31 cellular contexts compared by ENCODE assay signal in the genomic region with DNA sequence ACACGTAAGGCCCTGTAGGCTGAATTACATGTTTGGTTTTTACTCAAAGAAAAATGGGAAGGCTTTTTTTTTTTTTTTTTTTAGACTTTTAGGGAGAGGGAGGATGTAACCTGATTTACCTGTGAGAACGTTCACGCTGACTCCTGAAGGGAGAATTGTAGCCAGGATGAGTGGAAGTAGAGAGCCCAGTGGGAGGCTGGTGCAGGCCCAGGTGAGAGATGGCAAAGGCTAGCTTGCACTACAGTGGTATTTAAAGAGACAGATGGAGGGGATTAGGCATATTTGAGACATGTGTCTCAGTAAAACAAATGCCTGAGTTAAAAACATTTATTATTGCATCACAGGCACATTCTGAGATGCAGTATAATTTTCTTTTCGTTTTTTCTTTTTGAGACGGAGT.
"Had no signal": no experiment of that assay in that cellular context is flagged by ENCODE, and none has a peak within 500 bp of the region (broad histone marks: within the 10 kb centered on the region; RNA-seq: fewer than 3 reads in every experiment).

No MANE protein-coding gene starts in this region.

- H3K27me3 ChIP-seq: adrenal gland, body of pancreas, dorsolateral prefrontal cortex had no signal

- H3K4me3 ChIP-seq: adrenal gland, body of pancreas, coronary artery, dorsolateral prefrontal cortex had no signal

- H3K9me3 ChIP-seq: adrenal gland, body of pancreas had no signal

- H3K4me1 Mint-ChIP-seq: activated CD4-positive, alpha-beta T cell treated with anti-CD3 and anti-CD28 coated beads for 36 hours; activated CD4-positive, alpha-beta T cell treated with anti-CD3 and anti-CD28 coated beads, Interleukin-2, amount 10 ng/mL, durations not matched to agents 24 days and 14 days; activated CD8-positive, alpha-beta memory T cell treated with anti-CD3 and anti-CD28 coated beads, Interleukin-2, amount 10 ng/mL, durations not matched to agents 7 days and 5 days; activated naive CD4-positive, alpha-beta T cell treated with anti-CD3 and anti-CD28 coated beads, Interleukin-2, amount 50 U/mL, for 24 hours; activated naive CD8-positive, alpha-beta T cell treated with anti-CD3 and anti-CD28 coated beads for 36 hours; activated naive CD8-positive, alpha-beta T cell treated with anti-CD3 and anti-CD28 coated beads, Interleukin-2, amount 50 U/mL, for 24 hours had no signal

- H3K4me3 Mint-ChIP-seq: activated CD4-positive, alpha-beta memory T cell treated with anti-CD3 and anti-CD28 coated beads for 36 hours; activated CD4-positive, alpha-beta T cell treated with anti-CD3 and anti-CD28 coated beads for 36 hours; activated CD4-positive, alpha-beta T cell treated with anti-CD3 and anti-CD28 coated beads, Interleukin-2, amount 10 ng/mL, durations not matched to agents 24 days and 14 days; activated CD8-positive, alpha-beta memory T cell treated with anti-CD3 and anti-CD28 coated beads, Interleukin-2, amount 10 ng/mL, durations not matched to agents 7 days and 5 days; activated CD8-positive, alpha-beta T cell treated with anti-CD3 and anti-CD28 coated beads, Interleukin-2, amount 10 ng/mL, durations not matched to agents 7 days and 5 days; activated naive CD4-positive, alpha-beta T cell treated with anti-CD3 and anti-CD28 coated beads for 36 hours; activated naive CD4-positive, alpha-beta T cell treated with anti-CD3 and anti-CD28 coated beads, Interleukin-2, amount 50 U/mL, for 24 hours; activated naive CD8-positive, alpha-beta T cell treated with anti-CD3 and anti-CD28 coated beads for 36 hours; activated naive CD8-positive, alpha-beta T cell treated with anti-CD3 and anti-CD28 coated beads, Interleukin-2, amount 50 U/mL, for 24 hours; activated T-helper 1 cell treated with anti-CD3 and anti-CD28 coated beads, Interleukin-12 subunit alpha, Interleukin-12 subunit beta, Interleukin-2, Interleukin-4 antibody, amounts not matched to agents 30 ng/mL and 10 ng/mL and 1 ng/mL, durations not matched to agents 14 hours and 24 hours and 36 hours; dendritic cell treated with granulocyte-macrophage colony-stimulating factor and Interleukin-4, amounts not matched to agents 40 ng/mL and 50 ng/mL, for 4 days; endodermal cell had no signal

- DNase-seq: activated CD4-positive, alpha-beta memory T cell treated with anti-CD3 and anti-CD28 coated beads for 36 hours; activated CD4-positive, alpha-beta T cell treated with anti-CD3 and anti-CD28 coated beads for 36 hours; activated CD4-positive, alpha-beta T cell treated with anti-CD3 and anti-CD28 coated beads, Interleukin-2, amount 10 ng/mL, durations not matched to agents 24 days and 14 days; activated CD4-positive, CD25-positive, alpha-beta regulatory T cell; activated CD4-positive, CD25-positive, alpha-beta regulatory T cell treated with anti-CD3 and anti-CD28 coated beads, Interleukin-2, amount 50 U/mL, for 72 hours; activated CD8-positive, alpha-beta memory T cell treated with anti-CD3 and anti-CD28 coated beads, Interleukin-2, amount 10 ng/mL, durations not matched to agents 7 days and 5 days; activated CD8-positive, alpha-beta memory T cell treated with anti-CD3 and anti-CD28 coated beads, Interleukin-2, amount 50 U/mL, for 4 hours; activated CD8-positive, alpha-beta T cell treated with anti-CD3 and anti-CD28 coated beads, Interleukin-2, amount 10 ng/mL, durations not matched to agents 7 days and 5 days; activated effector memory CD4-positive, alpha-beta T cell treated with anti-CD3 and anti-CD28 coated beads, Interleukin-2, amount 50 U/mL, for 16 hours; activated naive CD4-positive, alpha-beta T cell treated with anti-CD3 and anti-CD28 coated beads for 36 hours; activated naive CD8-positive, alpha-beta T cell treated with anti-CD3 and anti-CD28 coated beads for 36 hours; activated naive CD8-positive, alpha-beta T cell treated with anti-CD3 and anti-CD28 coated beads, Interleukin-2, amount 50 U/mL, for 24 hours; activated T-cell treated with anti-CD3 and anti-CD28 coated beads, Interleukin-2, amount 50 U/mL, for 1 hour; activated T-cell treated with anti-CD3 and anti-CD28 coated beads, Interleukin-2, amount 50 U/mL, for 48 hours; adrenal gland; amygdala; aorta; body of pancreas; cerebellar nuclear complex; effector memory CD4-positive, alpha-beta T cell; endodermal cell; foreskin fibroblast; head of caudate nucleus; hippocampal formation had no signal

- H3K27me3 Mint-ChIP-seq: activated CD4-positive, alpha-beta memory T cell treated with anti-CD3 and anti-CD28 coated beads for 36 hours; activated CD4-positive, alpha-beta T cell treated with anti-CD3 and anti-CD28 coated beads for 36 hours; activated CD4-positive, alpha-beta T cell treated with anti-CD3 and anti-CD28 coated beads, Interleukin-2, amount 10 ng/mL, durations not matched to agents 24 days and 14 days; activated CD8-positive, alpha-beta memory T cell treated with anti-CD3 and anti-CD28 coated beads, Interleukin-2, amount 10 ng/mL, durations not matched to agents 7 days and 5 days; activated naive CD4-positive, alpha-beta T cell treated with anti-CD3 and anti-CD28 coated beads, Interleukin-2, amount 50 U/mL, for 24 hours; activated naive CD8-positive, alpha-beta T cell treated with anti-CD3 and anti-CD28 coated beads, Interleukin-2, amount 50 U/mL, for 24 hours; dendritic cell treated with granulocyte-macrophage colony-stimulating factor and Interleukin-4, amounts not matched to agents 40 ng/mL and 50 ng/mL, for 4 days had no signal

- H3K27ac Mint-ChIP-seq: activated CD4-positive, alpha-beta memory T cell treated with anti-CD3 and anti-CD28 coated beads for 36 hours; activated CD4-positive, alpha-beta T cell treated with anti-CD3 and anti-CD28 coated beads for 36 hours; activated CD4-positive, alpha-beta T cell treated with anti-CD3 and anti-CD28 coated beads, Interleukin-2, amount 10 ng/mL, durations not matched to agents 24 days and 14 days; activated CD8-positive, alpha-beta memory T cell treated with anti-CD3 and anti-CD28 coated beads, Interleukin-2, amount 10 ng/mL, durations not matched to agents 7 days and 5 days; activated CD8-positive, alpha-beta T cell treated with anti-CD3 and anti-CD28 coated beads, Interleukin-2, amount 10 ng/mL, durations not matched to agents 7 days and 5 days; activated naive CD4-positive, alpha-beta T cell treated with anti-CD3 and anti-CD28 coated beads for 36 hours; activated naive CD4-positive, alpha-beta T cell treated with anti-CD3 and anti-CD28 coated beads, Interleukin-2, amount 50 U/mL, for 24 hours; activated naive CD8-positive, alpha-beta T cell treated with anti-CD3 and anti-CD28 coated beads for 36 hours; activated naive CD8-positive, alpha-beta T cell treated with anti-CD3 and anti-CD28 coated beads, Interleukin-2, amount 50 U/mL, for 24 hours; activated T-helper 1 cell treated with anti-CD3 and anti-CD28 coated beads, Interleukin-12 subunit alpha, Interleukin-12 subunit beta, Interleukin-2, Interleukin-4 antibody, amounts not matched to agents 30 ng/mL and 10 ng/mL and 1 ng/mL, durations not matched to agents 14 hours and 24 hours and 36 hours; activated T-helper 2 cell treated with anti-CD3 and anti-CD28 coated beads, Interferon-gamma antibody, Interleukin-2, Interleukin-4, amounts not matched to agents 10 μg/mL and 5 μg/mL and 100 μg/mL, durations not matched to agents 14 hours and 24 hours and 36 hours; dendritic cell treated with granulocyte-macrophage colony-stimulating factor and Interleukin-4, amounts not matched to agents 40 ng/mL and 50 ng/mL, for 4 days; endodermal cell had no signal

- H3K4me1 ChIP-seq: adrenal gland, body of pancreas had no signal

- H3K36me3 Mint-ChIP-seq: activated CD4-positive, alpha-beta memory T cell treated with anti-CD3 and anti-CD28 coated beads for 36 hours; activated CD8-positive, alpha-beta memory T cell treated with anti-CD3 and anti-CD28 coated beads, Interleukin-2, amount 10 ng/mL, durations not matched to agents 7 days and 5 days; activated naive CD4-positive, alpha-beta T cell treated with anti-CD3 and anti-CD28 coated beads, Interleukin-2, amount 50 U/mL, for 24 hours; activated naive CD8-positive, alpha-beta T cell treated with anti-CD3 and anti-CD28 coated beads for 36 hours had no signal

- H3K9me3 Mint-ChIP-seq: activated CD4-positive, alpha-beta T cell treated with anti-CD3 and anti-CD28 coated beads, Interleukin-2, amount 10 ng/mL, durations not matched to agents 24 days and 14 days; activated T-helper 1 cell treated with anti-CD3 and anti-CD28 coated beads, Interleukin-12 subunit alpha, Interleukin-12 subunit beta, Interleukin-2, Interleukin-4 antibody, amounts not matched to agents 30 ng/mL and 10 ng/mL and 1 ng/mL, durations not matched to agents 14 hours and 24 hours and 36 hours; endodermal cell had no signal

- ATAC-seq: activated CD4-positive, alpha-beta T cell treated with anti-CD3 and anti-CD28 coated beads for 36 hours; activated CD8-positive, alpha-beta memory T cell treated with anti-CD3 and anti-CD28 coated beads, Interleukin-2, amount 10 ng/mL, durations not matched to agents 7 days and 5 days; activated CD8-positive, alpha-beta T cell treated with anti-CD3 and anti-CD28 coated beads, Interleukin-2, amount 10 ng/mL, durations not matched to agents 7 days and 5 days; activated naive CD8-positive, alpha-beta T cell treated with anti-CD3 and anti-CD28 coated beads, Interleukin-2, amount 50 U/mL, for 24 hours; body of pancreas; esophagus mucosa had no signal

- H3K27ac ChIP-seq: adrenal gland, body of pancreas, coronary artery, dorsolateral prefrontal cortex had no signal

- H3K36me3 ChIP-seq: adrenal gland had no signal
